In the genomic region with DNA sequence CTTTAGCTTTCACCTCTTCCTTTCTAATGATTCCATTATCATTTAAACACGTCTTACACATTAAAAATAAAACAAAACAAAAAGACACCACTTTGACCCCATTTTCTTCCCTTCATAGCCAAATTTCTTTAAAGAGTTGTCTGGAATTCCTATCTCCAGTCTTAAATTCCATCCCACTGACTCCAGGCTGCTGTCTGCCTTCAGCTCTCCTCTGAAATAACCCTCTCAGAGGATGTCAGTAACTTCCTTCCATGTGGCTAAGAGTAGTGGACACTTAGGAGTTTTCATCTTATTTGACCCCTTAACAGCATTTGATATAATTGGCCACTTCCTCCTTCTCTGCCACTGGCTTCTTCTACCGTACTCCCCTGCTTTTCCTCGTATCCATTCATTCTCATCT, we compare ENCODE assay signal across 26 cellular contexts.
"Had no signal": no experiment of that assay in that cellular context is flagged by ENCODE, and none has a peak within 500 bp of the region (broad histone marks: within the 10 kb centered on the region; RNA-seq: fewer than 3 reads in every experiment).

No MANE protein-coding gene starts in this region.

- H3K9me3 ChIP-seq: gastrocnemius medialis, lower lobe of right lung, ovary, psoas muscle, sigmoid colon, spleen, thoracic aorta, tibial nerve, upper lobe of right lung, uterus had no signal

- H3K4me3 ChIP-seq: gastrocnemius medialis, lower lobe of right lung, ovary, psoas muscle, sigmoid colon, skin epidermis, spleen, thoracic aorta, tibial nerve, upper lobe of right lung, uterus had no signal

- H3K4me1 Mint-ChIP-seq: endodermal cell; natural killer cell; stimulated activated naive B cell treated with anti-CD40 and anti-IgM and Interleukin-4, amounts not matched to agents 10 μg/mL and 1 μg/mL and 100 μg/mL, for 72 hours had no signal

- ATAC-seq: esophagus mucosa; gastrocnemius medialis; left ventricle myocardium superior; lower lobe of right lung; natural killer cell; psoas muscle; right cardiac atrium; stimulated activated naive B cell treated with anti-CD40 and anti-IgM and Interleukin-4, amounts not matched to agents 10 μg/mL and 1 μg/mL and 100 μg/mL, for 72 hours; upper lobe of right lung had no signal

- H3K27me3 Mint-ChIP-seq: dendritic cell treated with granulocyte-macrophage colony-stimulating factor and Interleukin-4, amounts not matched to agents 40 ng/mL and 50 ng/mL, for 4 days had no signal

- H3K4me3 Mint-ChIP-seq: dendritic cell treated with granulocyte-macrophage colony-stimulating factor and Interleukin-4, amounts not matched to agents 40 ng/mL and 50 ng/mL, for 4 days; endodermal cell; natural killer cell; stimulated activated naive B cell treated with anti-CD40 and anti-IgM and Interleukin-4, amounts not matched to agents 10 μg/mL and 1 μg/mL and 100 μg/mL, for 72 hours; stimulated activated naive CD8-positive, alpha-beta T cell treated with anti-CD3 and anti-CD28 coated beads, Interleukin-15, Interleukin-2, amounts not matched to agents 100 ng/mL and 50 ng/mL, for 24 hours had no signal

- H3K4me1 ChIP-seq: spleen, tibial nerve, upper lobe of right lung, uterus had no signal

- H3K9me3 Mint-ChIP-seq: dendritic cell treated with granulocyte-macrophage colony-stimulating factor and Interleukin-4, amounts not matched to agents 40 ng/mL and 50 ng/mL, for 4 days; endodermal cell; natural killer cell; stimulated activated naive CD8-positive, alpha-beta T cell treated with anti-CD3 and anti-CD28 coated beads, Interleukin-15, Interleukin-2, amounts not matched to agents 100 ng/mL and 50 ng/mL, for 24 hours had no signal

- FAIRE-seq: keratinocyte had no signal

- H3K36me3 ChIP-seq: gastrocnemius medialis, lower lobe of right lung, ovary, sigmoid colon, spleen, thoracic aorta, tibial nerve, upper lobe of right lung, uterus had no signal

- H3K36me3 Mint-ChIP-seq: natural killer cell; stimulated activated naive B cell treated with anti-CD40 and anti-IgM and Interleukin-4, amounts not matched to agents 10 μg/mL and 1 μg/mL and 100 μg/mL, for 72 hours had no signal

- H3K27ac Mint-ChIP-seq: dendritic cell treated with granulocyte-macrophage colony-stimulating factor and Interleukin-4, amounts not matched to agents 40 ng/mL and 50 ng/mL, for 4 days; endodermal cell; natural killer cell; stimulated activated naive B cell treated with anti-CD40 and anti-IgM and Interleukin-4, amounts not matched to agents 10 μg/mL and 1 μg/mL and 100 μg/mL, for 72 hours; stimulated activated naive CD8-positive, alpha-beta T cell treated with anti-CD3 and anti-CD28 coated beads, Interleukin-15, Interleukin-2, amounts not matched to agents 100 ng/mL and 50 ng/mL, for 24 hours had no signal

- H3K27ac ChIP-seq: epithelial cell of prostate, gastrocnemius medialis, lower lobe of right lung, ovary, psoas muscle, sigmoid colon, skin epidermis, spleen, thoracic aorta, tibial nerve, upper lobe of right lung, uterus had no signal

- DNase-seq: effector CD8-positive, alpha-beta T cell; endodermal cell; foreskin fibroblast; gastrocnemius medialis; head of caudate nucleus; left ventricle myocardium superior; lower lobe of right lung; natural killer cell; occipital lobe; ovary; posterior cingulate gyrus; psoas muscle; right cardiac atrium; sigmoid colon; spleen; stimulated activated naive B cell treated with anti-CD40 and anti-IgM and Interleukin-4, amounts not matched to agents 10 μg/mL and 1 μg/mL and 100 μg/mL, for 72 hours; upper lobe of right lung; uterus had no signal

- H3K27me3 ChIP-seq: gastrocnemius medialis, ovary, sigmoid colon, spleen, tibial nerve, upper lobe of right lung, uterus had no signal
